25 cellular contexts compared by ENCODE assay signal in genomic region chr9:34585946-34586705, GRCh38. TPM values are rescaled to one million over a fixed set of nuclear protein-coding genes. Genes with fewer than 3 reads are reported as not detected.
DNase-seq lines count a peak whose midpoint lies in the region; ATAC-seq, FAIRE-seq and TF ChIP-seq lines count a peak whose summit lies in the region.
"Had no signal": no experiment of that assay in that cellular context is flagged by ENCODE, and none has a peak within 500 bp of the region (broad histone marks: within the 10 kb centered on the region; RNA-seq: fewer than 3 reads in every experiment).

No MANE protein-coding gene starts in this region.

- H3K4me3 Mint-ChIP-seq in nephron: peak overlapping the region; percentile 88 to 92 (median 90)

- no peaks in the 10 kb centered on the region for H3K79me2 ChIP-seq in H1 (ENCODE audit: control insufficient read depth in 1 of 2, insufficient read depth in 2 of 2, low read length in 2 of 2)

- no peak for DNase-seq in H1 (ENCODE audit: low read depth in 1 of 2, low spot score in 2 of 2)
- peak; percentile 51 for DNase-seq in spleen
- no peak for DNase-seq in HK-2 (ENCODE audit: unreplicated experiment)
- no peak for DNase-seq in germinal center (ENCODE audit: low spot score)
- DNase-seq: CD4-positive, CD25-positive, alpha-beta regulatory T cell; COR-L47; DMS 273 treated with DMSO at 0.1 percent for 48 hours; DND-41; GOT3; Kasumi-1; MM.1S; NCI-H1092 treated with DMSO at 0.1 percent for 48 hours; NCI-H1694; NCI-H2081 treated with DMSO at 0.1 percent for 48 hours; NCI-H774; OCI-M1; Right ventricle myocardium superior; SW 1271 had no signal

- H3K79me1 ChIP-seq in H1 (ENCODE audit: low read depth, low read length): no peaks in the 10 kb centered on the region

- H3K27me3 Mint-ChIP-seq in nephron (ENCODE audit: low read depth): peaks cover 65% of the 10 kb centered on the region

- intact Hi-C loops in spleen (cut with DNase I; ENCODE audit: low total_unique reads): no loop called here

- H3K4me1 ChIP-seq in HEK293 (ENCODE audit: control insufficient read depth, insufficient read depth, low read length): no peaks in the 10 kb centered on the region
- H3K4me1 ChIP-seq in H1 (replicated peaks in 1 of 4; ENCODE audit: control insufficient read depth in 3 of 4, insufficient read depth in 4 of 4, low read length in 3 of 4): peaks cover 3 to 30% (median 17%) of the 10 kb centered on the region in 4 experiments
- peaks cover 10 to 43% (median 24%) of the 10 kb centered on the region in 6 donors for H3K4me1 ChIP-seq in spleen

- no peaks in the 10 kb centered on the region for H3K9me3 Mint-ChIP-seq in nephron

- TF ChIP-seq RAD21 in H1 (IDR thresholded peaks at IDR 0.05 in 1 of 2, conservative IDR thresholded peaks at IDR 0.05 in 1 of 2; ENCODE audit: low read depth in 2 of 2, low read length in 2 of 2): no peak

- TF ChIP-seq CTCF in HEK293 (tag by site-specific recombination; IDR thresholded peaks at IDR 0.05) (no peak), H1 (IDR thresholded peaks at IDR 0.05; ENCODE audit: control extremely low read depth in 1 of 3, insufficient read depth in 1 of 3, low read depth in 1 of 3, low read length in 3 of 3) (no peak), nephron (IDR thresholded peaks at IDR 0.05; ENCODE audit: unreplicated experiment in 3 of 3) (no peak), spleen (IDR thresholded peaks at IDR 0.05 in 8 of 11, conservative IDR thresholded peaks at IDR 0.05 in 3 of 11) (no peak)

- H3K4ac ChIP-seq in H1 (replicated peaks; ENCODE audit: insufficient read length, low read depth, low read length): no peak overlapping the region

- CTCF ChIA-PET in HEK293 (lab: Yijun Ruan, JAX): interaction anchor here (0.6 to 3.2 kb wide), 6 partner anchors 17 to 182 kb away, joined by 4 to 23 read pairs (median 5); no protein-coding TSS in a partner anchor
- CTCF ChIA-PET in H1 (lab: Charles Lee; ENCODE audit: partially characterized antibody): interaction anchor here (0.9 to 13.8 kb wide), 11 partner anchors 8 to 182 kb away, joined by 3 to 241 read pairs (median 14); no protein-coding TSS in a partner anchor

- WGBS in H1 (ENCODE audit: extremely low coverage in 1 of 2, insufficient coverage in 1 of 2, insufficient read length in 1 of 2, insufficient replicate concordance in 2 of 2, low coverage in 1 of 2, low lambda C conversion rate in 2 of 2, missing lambda C conversion rate in 1 of 2), 2 experiments: 16% methylated on average over 11 of the region's 11 CpGs; no CpG with 5 or more reads in 1 of the 2 experiments
- WGBS in spleen, 5 donors: 17 to 31% (median 24%) methylated on average over 9 to 11 of the region's 11 CpGs

- no peak overlapping the region for H4K5ac ChIP-seq in H1 (ENCODE audit: insufficient read length, low read depth, low read length)

- no peak overlapping the region for H3K4me3 ChIP-seq in HEK293 (ENCODE audit: low read depth, low read length)
- peak overlapping the region in 1 of 4 experiments; percentile 10; a peak in 1 of 8 replicates for H3K4me3 ChIP-seq in H1 (ENCODE audit: extremely low read depth in 1 of 4, insufficient read depth in 2 of 4, low read depth in 3 of 4, low read length in 4 of 4)
- H3K4me3 ChIP-seq in spleen: no peak overlapping the region

- H3K23me2 ChIP-seq in H1 (ENCODE audit: low read depth, low read length): peaks cover 13% of the 10 kb centered on the region

- no peak overlapping the region for H3K56ac ChIP-seq in H1 (replicated peaks; ENCODE audit: insufficient read length, low read depth, low read length)

- H3K18ac ChIP-seq in H1 (ENCODE audit: extremely low read depth, low read length): peak overlapping the region; percentile 57; the same call in 1 of the 2 replicates

- TF ChIP-seq EP300 in H1 (IDR thresholded peaks at IDR 0.05; ENCODE audit: borderline replicate concordance in 1 of 2, low read depth in 2 of 2, low read length in 2 of 2): no peak

- H2AFZ ChIP-seq in H1 (ENCODE audit: low read length): no peak overlapping the region

- H3K27ac Mint-ChIP-seq in nephron: peak overlapping the region in 2 of 3 experiments; percentile 14 to 78
- H3K27ac Mint-ChIP-seq: CD4-positive, CD25-positive, alpha-beta regulatory T cell had no signal

- H3K27ac ChIP-seq in HEK293 (ENCODE audit: extremely low read depth, low read depth, low read length) (no peak overlapping the region), H1 (ENCODE audit: low read depth, low read length) (no peak overlapping the region), spleen (no peak overlapping the region)

- no peak overlapping the region for H3K14ac ChIP-seq in H1 (ENCODE audit: insufficient read length)

- H3K36me3 Mint-ChIP-seq in nephron (ENCODE audit: low read depth): no peaks in the 10 kb centered on the region

- H2BK15ac ChIP-seq in H1 (ENCODE audit: low read length): peak overlapping the region; percentile 96; the same call in 1 of the 2 replicates

- no peak overlapping the region; the same call in 1 of the 2 replicates for H2BK5ac ChIP-seq in H1 (ENCODE audit: low read depth, low read length)

- no peaks in the 10 kb centered on the region for H3K9me3 ChIP-seq in HEK293 (ENCODE audit: control insufficient read depth, insufficient read depth, low read depth, low read length)
- peaks cover 0 to 4% of the 10 kb centered on the region in 2 experiments; a peak in 1 of 4 replicates for H3K9me3 ChIP-seq in H1 (ENCODE audit: insufficient read depth in 2 of 2, low read depth in 1 of 2, low read length in 1 of 2)
- no peaks in the 10 kb centered on the region for H3K9me3 ChIP-seq in spleen

- TF ChIP-seq POLR2A in H1 (IDR thresholded peaks at IDR 0.05; ENCODE audit: control extremely low read depth in 1 of 2, low read depth in 2 of 2, low read length in 2 of 2) (no peak), spleen (IDR thresholded peaks at IDR 0.05) (no peak)

- no peak for ATAC-seq in HG03135 (IDR thresholded peaks at IDR 0.05; ENCODE audit: unreplicated experiment)
- no peak for ATAC-seq in GM18858 (IDR thresholded peaks at IDR 0.05; ENCODE audit: unreplicated experiment)

- H3K27me3 ChIP-seq in H1 (replicated peaks in 1 of 4; ENCODE audit: control insufficient read depth in 3 of 4, extremely low read depth in 1 of 4, insufficient read depth in 3 of 4, low read length in 3 of 4): peaks cover 57 to 96% (median 88%) of the 10 kb centered on the region in 4 experiments
- H3K27me3 ChIP-seq in spleen (replicated peaks in 1 of 7): peaks cover 0 to 92% (median 45%) of the 10 kb centered on the region in 7 donors

- no peak for FAIRE-seq in H1 (lab: Jason Lieb, UNC)
- FAIRE-seq: G401.6, GM19239 had no signal

- H4K91ac ChIP-seq in H1 (replicated peaks; ENCODE audit: insufficient read length, low read length): no peak overlapping the region

- H3K36me3 ChIP-seq in HEK293 (ENCODE audit: control insufficient read depth in 2 of 2, insufficient read depth in 1 of 2, low read length in 2 of 2) (no peaks in the 10 kb centered on the region), H1 (ENCODE audit: control insufficient read depth in 2 of 4, insufficient read depth in 4 of 4, low read length in 3 of 4) (peaks cover 0 to 9% (median 0%) of the 10 kb centered on the region in 4 experiments; a peak in 1 of 8 replicates), spleen (no peaks in the 10 kb centered on the region)

- H2BK120ac ChIP-seq in H1 (replicated peaks; ENCODE audit: low read depth, low read length): no peak overlapping the region

- H2BK12ac ChIP-seq in H1 (ENCODE audit: low read depth, low read length): peak overlapping the region; percentile 89; the same call in 1 of the 2 replicates

- peak overlapping the region; percentile 52 to 57 for H3K4me2 ChIP-seq in H1 (ENCODE audit: insufficient read depth in 1 of 2, low read depth in 2 of 2, low read length in 2 of 2)

- 0 out of 2 replicates have a peak overlapping the region, but pooled peaks have one; percentile 12 for H4K8ac ChIP-seq in H1 (ENCODE audit: extremely low read depth, insufficient read depth, low read length)

- peak overlapping the region; percentile 88; the same call in 1 of the 2 replicates for H2BK20ac ChIP-seq in H1 (ENCODE audit: low read length)

- H2AK5ac ChIP-seq in H1 (ENCODE audit: low read depth, low read length): peak overlapping the region; percentile 76

- peaks cover 11 to 12% of the 10 kb centered on the region in 2 experiments for H4K20me1 ChIP-seq in H1 (replicated peaks in 1 of 2; ENCODE audit: control insufficient read depth in 1 of 2, insufficient read depth in 2 of 2, low read length in 2 of 2)

- POLR2A ChIA-PET in HEK293 (lab: Yijun Ruan, JAX) (no interaction called here), H1 (lab: Charles Lee; ENCODE audit: partially characterized antibody) (interaction anchor here (0.6 to 3.4 kb wide), 3 partner anchors 8 to 1081 kb away, joined by 3 to 25 read pairs (median 3); no protein-coding TSS in a partner anchor)

- peaks cover 63% of the 10 kb centered on the region for H3K4me1 Mint-ChIP-seq in nephron

- H3K23ac ChIP-seq in H1 (ENCODE audit: insufficient read length): no peak overlapping the region

- no peak overlapping the region for H3K9ac ChIP-seq in H1 (replicated peaks in 1 of 4; ENCODE audit: extremely low read depth in 1 of 4, low read depth in 3 of 4, low read length in 3 of 4)

RNA-seq across cellular contexts. Expression of gene CNTFR, which starts 3.4 kb away (rescaled TPM):
- 1.2 and 1.5 TPM in 2 replicates for total RNA-seq in H1 (2021; fragmentation: NEBNext Ultra II Directional; extraction: Animal tissue kit (Norgen Biotek cat#: 25700))
- polyA plus RNA-seq in H1 (2011; rRNA removed) (4.2 and 5.4 TPM in 2 replicates), spleen (1 to 10 TPM; 2.8 to 7.7 (median 3.1) TPM)
- 1.8 TPM for polyA plus RNA-seq in H1 (2011; cell fraction: cytosol; rRNA removed)
- 2.7 TPM for polyA plus RNA-seq in H1 (2011; cell fraction: nucleus; rRNA removed)
- 1.1 to 3.0 TPM (median 1.6 TPM) in 4 replicates for polyA plus RNA-seq in H1 (2012, experiment 1 of 2)
- polyA plus RNA-seq in H1 (2012, experiment 2 of 2): 1.2 TPM
- 1.5 TPM for polyA plus RNA-seq in H1 (2013, experiment 1 of 2)
- 1.6 TPM for polyA plus RNA-seq in H1 (2013, experiment 2 of 2)
- 0.90 and 1.2 TPM in 2 replicates for polyA minus RNA-seq in H1 (2011; rRNA and poly(A)+ RNA removed)
- polyA minus RNA-seq in H1 (2011; cell fraction: cytosol; rRNA and poly(A)+ RNA removed): 1.1 TPM
- 0.30 TPM for polyA minus RNA-seq in H1 (2011; cell fraction: nucleus; rRNA and poly(A)+ RNA removed)
- 10 to 100 TPM in 5 of 7 donors, 1 to 10 TPM in 2; 6.6 to 46.8 (median 26.3) TPM for total RNA-seq in spleen
- total RNA-seq: CD4-positive, CD25-positive, alpha-beta regulatory T cell; NCI-H460 had no signal
- polyA plus RNA-seq: CD4-positive, CD25-positive, alpha-beta regulatory T cell had no signal

RNA-seq across cellular contexts. Expression of gene RPP25L, which starts 25.8 kb away (rescaled TPM):
- 21.6 and 25.6 TPM in 2 replicates for total RNA-seq in H1 (2021; fragmentation: NEBNext Ultra II Directional; extraction: Animal tissue kit (Norgen Biotek cat#: 25700))
- 75.0 and 82.3 TPM in 2 replicates for polyA plus RNA-seq in H1 (2011; rRNA removed)
- polyA plus RNA-seq in H1 (2011; cell fraction: cytosol; rRNA removed): 52.2 TPM
- 44.1 TPM for polyA plus RNA-seq in H1 (2011; cell fraction: nucleus; rRNA removed)
- polyA plus RNA-seq in H1 (2012, experiment 1 of 2): 34.0 to 45.6 TPM (median 39.2 TPM) in 4 replicates
- 62.5 TPM for polyA plus RNA-seq in H1 (2012, experiment 2 of 2)
- polyA plus RNA-seq in H1 (2013, experiment 1 of 2): 34.6 TPM
- 35.3 TPM for polyA plus RNA-seq in H1 (2013, experiment 2 of 2)
- polyA minus RNA-seq in H1 (2011; rRNA and poly(A)+ RNA removed): 8.6 and 14.4 TPM in 2 replicates
- 16.2 TPM for polyA minus RNA-seq in H1 (2011; cell fraction: cytosol; rRNA and poly(A)+ RNA removed)
- 12.0 TPM for polyA minus RNA-seq in H1 (2011; cell fraction: nucleus; rRNA and poly(A)+ RNA removed)
- total RNA-seq in spleen: 10 to 100 TPM; 16.8 to 36.1 (median 21.5) TPM
- 10 to 100 TPM; 32.5 to 54.1 (median 46.7) TPM for polyA plus RNA-seq in spleen

RNA-seq across cellular contexts. Expression of gene DCTN3, which starts 34.2 kb away (rescaled TPM):
- total RNA-seq in H1 (2021; fragmentation: NEBNext Ultra II Directional; extraction: Animal tissue kit (Norgen Biotek cat#: 25700)): 23.4 and 25.6 TPM in 2 replicates
- polyA plus RNA-seq in H1 (2011; rRNA removed) (37.8 and 39.2 TPM in 2 replicates), spleen (10 to 100 TPM; 59.3 to 79.8 (median 75.9) TPM)
- 36.2 TPM for polyA plus RNA-seq in H1 (2011; cell fraction: cytosol; rRNA removed)
- polyA plus RNA-seq in H1 (2011; cell fraction: nucleus; rRNA removed): 28.6 TPM
- polyA plus RNA-seq in H1 (2012, experiment 1 of 2): 31.7 to 38.2 TPM (median 34.4 TPM) in 4 replicates
- polyA plus RNA-seq in H1 (2012, experiment 2 of 2): 67.1 TPM
- 21.3 TPM for polyA plus RNA-seq in H1 (2013, experiment 1 of 2)
- 22.3 TPM for polyA plus RNA-seq in H1 (2013, experiment 2 of 2)
- polyA minus RNA-seq in H1 (2011; rRNA and poly(A)+ RNA removed): 25.2 and 26.6 TPM in 2 replicates
- 7.0 TPM for polyA minus RNA-seq in H1 (2011; cell fraction: cytosol; rRNA and poly(A)+ RNA removed)
- polyA minus RNA-seq in H1 (2011; cell fraction: nucleus; rRNA and poly(A)+ RNA removed): 12.9 TPM
- 10 to 100 TPM; 43.8 to 64.1 (median 52.1) TPM for total RNA-seq in spleen

RNA-seq across cellular contexts. Expression of gene ARID3C, which starts 42.7 kb away (rescaled TPM):
- not detected in 2 replicates for total RNA-seq in H1 (2021; fragmentation: NEBNext Ultra II Directional; extraction: Animal tissue kit (Norgen Biotek cat#: 25700))
- polyA plus RNA-seq in H1 (2011; rRNA removed) (0.08 and 0.25 TPM in 2 replicates), spleen (not detected)
- 0.12 TPM for polyA plus RNA-seq in H1 (2011; cell fraction: cytosol; rRNA removed)
- polyA plus RNA-seq in H1 (2011; cell fraction: nucleus; rRNA removed): 0.33 TPM
- 0.11 to 0.29 TPM in 2 of 4 replicates, not detected in the others for polyA plus RNA-seq in H1 (2012, experiment 1 of 2)
- polyA plus RNA-seq in H1 (2012, experiment 2 of 2): not detected
- polyA plus RNA-seq in H1 (2013, experiment 1 of 2): 0.04 TPM
- polyA plus RNA-seq in H1 (2013, experiment 2 of 2): 0.04 TPM
- not detected in 2 replicates for polyA minus RNA-seq in H1 (2011; rRNA and poly(A)+ RNA removed)
- polyA minus RNA-seq in H1 (2011; cell fraction: cytosol; rRNA and poly(A)+ RNA removed): not detected
- polyA minus RNA-seq in H1 (2011; cell fraction: nucleus; rRNA and poly(A)+ RNA removed): not detected
- not detected for total RNA-seq in spleen
- total RNA-seq: CD4-positive, CD25-positive, alpha-beta regulatory T cell; NCI-H460; Right ventricle myocardium superior had no signal
- polyA plus RNA-seq: CD4-positive, CD25-positive, alpha-beta regulatory T cell had no signal

RNA-seq across cellular contexts. Expression of gene SIGMAR1, which starts 51.5 kb away (rescaled TPM):
- total RNA-seq in H1 (2021; fragmentation: NEBNext Ultra II Directional; extraction: Animal tissue kit (Norgen Biotek cat#: 25700)): 84.2 and 86.8 TPM in 2 replicates
- 134 and 169 TPM in 2 replicates for polyA plus RNA-seq in H1 (2011; rRNA removed)
- polyA plus RNA-seq in H1 (2011; cell fraction: cytosol; rRNA removed): 106 TPM
- 96.3 TPM for polyA plus RNA-seq in H1 (2011; cell fraction: nucleus; rRNA removed)
- polyA plus RNA-seq in H1 (2012, experiment 1 of 2): 93.0 to 157 TPM (median 138 TPM) in 4 replicates
- 125 TPM for polyA plus RNA-seq in H1 (2012, experiment 2 of 2)
- 118 TPM for polyA plus RNA-seq in H1 (2013, experiment 1 of 2)
- 156 TPM for polyA plus RNA-seq in H1 (2013, experiment 2 of 2)
- polyA minus RNA-seq in H1 (2011; rRNA and poly(A)+ RNA removed): 76.9 and 81.2 TPM in 2 replicates
- 57.5 TPM for polyA minus RNA-seq in H1 (2011; cell fraction: cytosol; rRNA and poly(A)+ RNA removed)
- 59.4 TPM for polyA minus RNA-seq in H1 (2011; cell fraction: nucleus; rRNA and poly(A)+ RNA removed)
- total RNA-seq in spleen: 10 to 100 TPM; 24.1 to 39.7 (median 28.4) TPM
- polyA plus RNA-seq in spleen: 10 to 100 TPM; 19.4 to 31.1 (median 24.4) TPM
